Comparison of ENCODE assay signal across 1 cellular context in the genomic region with DNA sequence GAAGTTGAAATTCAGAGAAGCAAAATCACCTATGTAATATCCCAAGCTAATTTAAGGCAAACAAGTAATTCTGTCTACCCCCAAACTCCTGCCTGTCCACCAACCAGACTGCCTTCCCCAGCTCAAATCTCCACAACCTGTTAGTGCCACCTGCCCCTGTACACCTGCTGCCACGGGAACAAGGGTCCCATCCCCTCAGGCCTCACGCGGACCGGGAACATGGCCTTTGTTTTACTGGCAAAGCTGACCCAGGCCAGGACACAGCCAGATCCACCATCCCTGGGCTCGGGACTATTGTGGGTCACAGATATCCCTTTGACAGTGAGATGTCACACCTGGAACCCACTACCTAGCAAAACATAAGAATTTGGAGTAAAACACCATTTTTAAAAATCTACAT.
TF ChIP-seq lines count a peak whose summit lies in the region.

No MANE protein-coding gene starts in this region.

TF ChIP-seq in GM12878, 131 proteins besides CTCF, POLR2A, EP300 and RAD21 (continued from another document):
- TF ChIP-seq, protein P1, sequence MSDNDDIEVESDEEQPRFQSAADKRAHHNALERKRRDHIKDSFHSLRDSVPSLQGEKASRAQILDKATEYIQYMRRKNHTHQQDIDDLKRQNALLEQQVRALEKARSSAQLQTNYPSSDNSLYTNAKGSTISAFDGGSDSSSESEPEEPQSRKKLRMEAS (IDR thresholded peaks at IDR 0.05; ENCODE audit: low read depth, low read length) = no peak
- TF ChIP-seq ZSCAN29 (IDR thresholded peaks at IDR 0.05) (no peak), ZNF622 (IDR thresholded peaks at IDR 0.05) (no peak), NFIC (IDR thresholded peaks at IDR 0.05; ENCODE audit: low read depth, low read length) (no peak), SREBF2 (IDR thresholded peaks at IDR 0.05; ENCODE audit: low read length) (no peak), ZNF274 (IDR thresholded peaks at IDR 0.05; ENCODE audit: insufficient read depth, insufficient read length) (no peak), RFX5 (IDR thresholded peaks at IDR 0.05; ENCODE audit: low read depth, low read length) (no peak), RELA (IDR thresholded peaks at IDR 0.05; ENCODE audit: borderline replicate concordance, partially characterized antibody) (no peak), SPI1 (IDR thresholded peaks at IDR 0.05; ENCODE audit: borderline replicate concordance, insufficient read depth, low read depth, low read length) (no peak), NBN (IDR thresholded peaks at IDR 0.05) (no peak), BCL11A (IDR thresholded peaks at IDR 0.05; ENCODE audit: low read depth, low read length) (no peak), SMC3 (IDR thresholded peaks at IDR 0.05; ENCODE audit: borderline replicate concordance, low read length) (no peak)
- TF ChIP-seq, protein P2, sequence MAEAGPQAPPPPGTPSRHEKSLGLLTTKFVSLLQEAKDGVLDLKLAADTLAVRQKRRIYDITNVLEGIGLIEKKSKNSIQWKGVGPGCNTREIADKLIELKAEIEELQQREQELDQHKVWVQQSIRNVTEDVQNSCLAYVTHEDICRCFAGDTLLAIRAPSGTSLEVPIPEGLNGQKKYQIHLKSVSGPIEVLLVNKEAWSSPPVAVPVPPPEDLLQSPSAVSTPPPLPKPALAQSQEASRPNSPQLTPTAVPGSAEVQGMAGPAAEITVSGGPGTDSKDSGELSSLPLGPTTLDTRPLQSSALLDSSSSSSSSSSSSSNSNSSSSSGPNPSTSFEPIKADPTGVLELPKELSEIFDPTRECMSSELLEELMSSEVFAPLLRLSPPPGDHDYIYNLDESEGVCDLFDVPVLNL (IDR thresholded peaks at IDR 0.05; ENCODE audit: low read depth, low read length) = no peak
- TF ChIP-seq, protein P3, sequence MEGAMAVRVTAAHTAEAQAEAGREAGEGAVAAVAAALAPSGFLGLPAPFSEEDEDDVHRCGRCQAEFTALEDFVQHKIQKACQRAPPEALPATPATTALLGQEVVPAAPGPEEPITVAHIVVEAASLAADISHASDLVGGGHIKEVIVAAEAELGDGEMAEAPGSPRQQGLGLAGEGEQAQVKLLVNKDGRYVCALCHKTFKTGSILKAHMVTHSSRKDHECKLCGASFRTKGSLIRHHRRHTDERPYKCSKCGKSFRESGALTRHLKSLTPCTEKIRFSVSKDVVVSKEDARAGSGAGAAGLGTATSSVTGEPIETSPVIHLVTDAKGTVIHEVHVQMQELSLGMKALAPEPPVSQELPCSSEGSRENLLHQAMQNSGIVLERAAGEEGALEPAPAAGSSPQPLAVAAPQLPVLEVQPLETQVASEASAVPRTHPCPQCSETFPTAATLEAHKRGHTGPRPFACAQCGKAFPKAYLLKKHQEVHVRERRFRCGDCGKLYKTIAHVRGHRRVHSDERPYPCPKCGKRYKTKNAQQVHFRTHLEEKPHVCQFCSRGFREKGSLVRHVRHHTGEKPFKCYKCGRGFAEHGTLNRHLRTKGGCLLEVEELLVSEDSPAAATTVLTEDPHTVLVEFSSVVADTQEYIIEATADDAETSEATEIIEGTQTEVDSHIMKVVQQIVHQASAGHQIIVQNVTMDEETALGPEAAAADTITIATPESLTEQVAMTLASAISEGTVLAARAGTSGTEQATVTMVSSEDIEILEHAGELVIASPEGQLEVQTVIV (IDR thresholded peaks at IDR 0.05; ENCODE audit: borderline replicate concordance, partially characterized antibody) = no peak
- TF ChIP-seq, protein P4, sequence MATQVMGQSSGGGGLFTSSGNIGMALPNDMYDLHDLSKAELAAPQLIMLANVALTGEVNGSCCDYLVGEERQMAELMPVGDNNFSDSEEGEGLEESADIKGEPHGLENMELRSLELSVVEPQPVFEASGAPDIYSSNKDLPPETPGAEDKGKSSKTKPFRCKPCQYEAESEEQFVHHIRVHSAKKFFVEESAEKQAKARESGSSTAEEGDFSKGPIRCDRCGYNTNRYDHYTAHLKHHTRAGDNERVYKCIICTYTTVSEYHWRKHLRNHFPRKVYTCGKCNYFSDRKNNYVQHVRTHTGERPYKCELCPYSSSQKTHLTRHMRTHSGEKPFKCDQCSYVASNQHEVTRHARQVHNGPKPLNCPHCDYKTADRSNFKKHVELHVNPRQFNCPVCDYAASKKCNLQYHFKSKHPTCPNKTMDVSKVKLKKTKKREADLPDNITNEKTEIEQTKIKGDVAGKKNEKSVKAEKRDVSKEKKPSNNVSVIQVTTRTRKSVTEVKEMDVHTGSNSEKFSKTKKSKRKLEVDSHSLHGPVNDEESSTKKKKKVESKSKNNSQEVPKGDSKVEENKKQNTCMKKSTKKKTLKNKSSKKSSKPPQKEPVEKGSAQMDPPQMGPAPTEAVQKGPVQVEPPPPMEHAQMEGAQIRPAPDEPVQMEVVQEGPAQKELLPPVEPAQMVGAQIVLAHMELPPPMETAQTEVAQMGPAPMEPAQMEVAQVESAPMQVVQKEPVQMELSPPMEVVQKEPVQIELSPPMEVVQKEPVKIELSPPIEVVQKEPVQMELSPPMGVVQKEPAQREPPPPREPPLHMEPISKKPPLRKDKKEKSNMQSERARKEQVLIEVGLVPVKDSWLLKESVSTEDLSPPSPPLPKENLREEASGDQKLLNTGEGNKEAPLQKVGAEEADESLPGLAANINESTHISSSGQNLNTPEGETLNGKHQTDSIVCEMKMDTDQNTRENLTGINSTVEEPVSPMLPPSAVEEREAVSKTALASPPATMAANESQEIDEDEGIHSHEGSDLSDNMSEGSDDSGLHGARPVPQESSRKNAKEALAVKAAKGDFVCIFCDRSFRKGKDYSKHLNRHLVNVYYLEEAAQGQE (IDR thresholded peaks at IDR 0.05; ENCODE audit: low read depth, low read length) = no peak
- TF ChIP-seq, protein P5, sequence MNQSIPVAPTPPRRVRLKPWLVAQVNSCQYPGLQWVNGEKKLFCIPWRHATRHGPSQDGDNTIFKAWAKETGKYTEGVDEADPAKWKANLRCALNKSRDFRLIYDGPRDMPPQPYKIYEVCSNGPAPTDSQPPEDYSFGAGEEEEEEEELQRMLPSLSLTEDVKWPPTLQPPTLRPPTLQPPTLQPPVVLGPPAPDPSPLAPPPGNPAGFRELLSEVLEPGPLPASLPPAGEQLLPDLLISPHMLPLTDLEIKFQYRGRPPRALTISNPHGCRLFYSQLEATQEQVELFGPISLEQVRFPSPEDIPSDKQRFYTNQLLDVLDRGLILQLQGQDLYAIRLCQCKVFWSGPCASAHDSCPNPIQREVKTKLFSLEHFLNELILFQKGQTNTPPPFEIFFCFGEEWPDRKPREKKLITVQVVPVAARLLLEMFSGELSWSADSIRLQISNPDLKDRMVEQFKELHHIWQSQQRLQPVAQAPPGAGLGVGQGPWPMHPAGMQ (IDR thresholded peaks at IDR 0.05; ENCODE audit: borderline replicate concordance) = no peak
TF ChIP-seq in GM12878: peak in this region for 0.
